7 cellular contexts compared by ENCODE assay signal in genomic region chr12:2876431-2877046, GRCh38. TPM values are rescaled to one million over a fixed set of nuclear protein-coding genes. Genes with fewer than 3 reads are reported as not detected.
DNase-seq lines count a peak whose midpoint lies in the region; ATAC-seq and TF ChIP-seq lines count a peak whose summit lies in the region.

No MANE protein-coding gene starts in this region.

- H3K4me3 ChIP-seq in DND-41 (ENCODE audit: low read depth in 1 of 2, low read length in 2 of 2), result peak overlapping the region; percentile 36 to 87
- peak overlapping the region; percentile 86 for H3K4me3 ChIP-seq in neural cell (ENCODE audit: low read length)

- ATAC-seq in DND-41 (ENCODE audit: insufficient read depth, low read depth) (peak; percentile 69), GM19372 (IDR thresholded peaks at IDR 0.05; ENCODE audit: low read depth, unreplicated experiment) (peak; percentile 5), HG03442 (IDR thresholded peaks at IDR 0.05; ENCODE audit: unreplicated experiment) (peak; percentile 26), T-cell (replicated peaks in 1 of 4) (peak; percentile 46 to 55 (median 52)), esophagus mucosa (peak; percentile 59)

- H3K27ac ChIP-seq in DND-41 (ENCODE audit: low read length) (peak overlapping the region; percentile 89), neural cell (ENCODE audit: low read length) (no peak overlapping the region)

- no peaks in the 10 kb centered on the region for H3F3A ChIP-seq in neural cell (ENCODE audit: insufficient read depth, low read length, poor library complexity, severe bottlenecking)

- H3K79me2 ChIP-seq in DND-41 (ENCODE audit: insufficient read depth, low read length) (peaks cover 100% of the 10 kb centered on the region), neural cell (replicated peaks; ENCODE audit: insufficient read depth, low read length) (peaks cover 29% of the 10 kb centered on the region)

- DNase-seq in DND-41 (peak; percentile 57), T-cell (peak in 5 of 34 experiments; percentile 6 to 22 (median 9)), NCI-H187 treated with DMSO at 0.1 percent for 48 hours (lab: John Stamatoyannopoulos, UW) (no peak)

- H3K27me3 ChIP-seq in DND-41 (ENCODE audit: insufficient read depth, low read length, poor library complexity) (no peaks in the 10 kb centered on the region), neural cell (ENCODE audit: insufficient read depth, low read depth, low read length) (no peaks in the 10 kb centered on the region)

- H4K20me1 ChIP-seq in DND-41 (ENCODE audit: insufficient read depth, low read length) (peaks cover 42% of the 10 kb centered on the region), neural cell (ENCODE audit: insufficient read depth) (no peaks in the 10 kb centered on the region)

- no peak for TF ChIP-seq RAD21 in neural cell (conservative IDR thresholded peaks at IDR 0.05)

- H3K9me3 ChIP-seq in DND-41 (ENCODE audit: insufficient read depth, low read length, severe bottlenecking) (no peaks in the 10 kb centered on the region), neural cell (ENCODE audit: low read length) (no peaks in the 10 kb centered on the region)

- H3K36me3 Mint-ChIP-seq in T-cell, result no peaks in the 10 kb centered on the region

- TF ChIP-seq CTCF in DND-41 (IDR thresholded peaks at IDR 0.05; ENCODE audit: borderline replicate concordance, extremely low read depth, low read length, poor library complexity, severe bottlenecking) (no peak), neural cell (IDR thresholded peaks at IDR 0.05; ENCODE audit: poor library complexity, severe bottlenecking) (no peak)

- H3K27me3 Mint-ChIP-seq in T-cell, result no peaks in the 10 kb centered on the region

- H3K4me1 ChIP-seq in DND-41 (ENCODE audit: insufficient read depth, low read length), result peaks cover 64% of the 10 kb centered on the region

- peaks cover 31 to 36% (median 32%) of the 10 kb centered on the region in 3 donors for H3K4me1 Mint-ChIP-seq in T-cell

- H3K9ac ChIP-seq in DND-41 (ENCODE audit: low read depth, low read length), result peak overlapping the region; percentile 99
- H3K9ac ChIP-seq in neural cell (ENCODE audit: low read length), result no peak overlapping the region

- H3K9me2 ChIP-seq in neural cell (ENCODE audit: insufficient read depth, low read length), result no peaks in the 10 kb centered on the region

- peak overlapping the region; percentile 59 to 73 for H3K27ac Mint-ChIP-seq in T-cell

- CTCF ChIA-PET in T-cell (lab: Charles Lee), result no interaction called here

- POLR2A ChIA-PET in T-cell (lab: Charles Lee), result interaction anchor here in 1 of 2 donors (0.6 to 1.3 kb wide), 2 partner anchors 14 to 80 kb away, joined by 3 to 7 read pairs; partner anchors contain the start of gene TULP3

- H3K4me3 Mint-ChIP-seq in T-cell, result peak overlapping the region; percentile 74 to 92 (median 81)

- no peaks in the 10 kb centered on the region for H3K9me3 Mint-ChIP-seq in T-cell

- H3K4me2 ChIP-seq in DND-41 (ENCODE audit: insufficient read depth, low read length) (peak overlapping the region; percentile 66), neural cell (ENCODE audit: low read length) (no peak overlapping the region)

- H2AFZ ChIP-seq in DND-41 (ENCODE audit: low read depth, low read length) (peak overlapping the region; percentile 80), neural cell (ENCODE audit: low read depth, low read length) (no peak overlapping the region)

- TF ChIP-seq EP300 in neural cell (conservative IDR thresholded peaks at IDR 0.05; ENCODE audit: poor library complexity, severe bottlenecking), result no peak

- H3K36me3 ChIP-seq in DND-41 (ENCODE audit: insufficient read depth, low read length) (peaks cover 64% of the 10 kb centered on the region), neural cell (ENCODE audit: insufficient read depth, low read length) (no peaks in the 10 kb centered on the region)

TF ChIP-seq in neural cell, 6 proteins besides CTCF, POLR2A, EP300 and RAD21:
- TF ChIP-seq, protein P1, sequence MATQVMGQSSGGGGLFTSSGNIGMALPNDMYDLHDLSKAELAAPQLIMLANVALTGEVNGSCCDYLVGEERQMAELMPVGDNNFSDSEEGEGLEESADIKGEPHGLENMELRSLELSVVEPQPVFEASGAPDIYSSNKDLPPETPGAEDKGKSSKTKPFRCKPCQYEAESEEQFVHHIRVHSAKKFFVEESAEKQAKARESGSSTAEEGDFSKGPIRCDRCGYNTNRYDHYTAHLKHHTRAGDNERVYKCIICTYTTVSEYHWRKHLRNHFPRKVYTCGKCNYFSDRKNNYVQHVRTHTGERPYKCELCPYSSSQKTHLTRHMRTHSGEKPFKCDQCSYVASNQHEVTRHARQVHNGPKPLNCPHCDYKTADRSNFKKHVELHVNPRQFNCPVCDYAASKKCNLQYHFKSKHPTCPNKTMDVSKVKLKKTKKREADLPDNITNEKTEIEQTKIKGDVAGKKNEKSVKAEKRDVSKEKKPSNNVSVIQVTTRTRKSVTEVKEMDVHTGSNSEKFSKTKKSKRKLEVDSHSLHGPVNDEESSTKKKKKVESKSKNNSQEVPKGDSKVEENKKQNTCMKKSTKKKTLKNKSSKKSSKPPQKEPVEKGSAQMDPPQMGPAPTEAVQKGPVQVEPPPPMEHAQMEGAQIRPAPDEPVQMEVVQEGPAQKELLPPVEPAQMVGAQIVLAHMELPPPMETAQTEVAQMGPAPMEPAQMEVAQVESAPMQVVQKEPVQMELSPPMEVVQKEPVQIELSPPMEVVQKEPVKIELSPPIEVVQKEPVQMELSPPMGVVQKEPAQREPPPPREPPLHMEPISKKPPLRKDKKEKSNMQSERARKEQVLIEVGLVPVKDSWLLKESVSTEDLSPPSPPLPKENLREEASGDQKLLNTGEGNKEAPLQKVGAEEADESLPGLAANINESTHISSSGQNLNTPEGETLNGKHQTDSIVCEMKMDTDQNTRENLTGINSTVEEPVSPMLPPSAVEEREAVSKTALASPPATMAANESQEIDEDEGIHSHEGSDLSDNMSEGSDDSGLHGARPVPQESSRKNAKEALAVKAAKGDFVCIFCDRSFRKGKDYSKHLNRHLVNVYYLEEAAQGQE (IDR thresholded peaks at IDR 0.05; ENCODE audit: borderline replicate concordance), result no peak
- TF ChIP-seq POLR2AphosphoS5 (IDR thresholded peaks at IDR 0.05) (no peak), MXI1 (conservative IDR thresholded peaks at IDR 0.05; ENCODE audit: poor library complexity, severe bottlenecking) (no peak), TAF1 (IDR thresholded peaks at IDR 0.05; ENCODE audit: low read depth) (no peak), EZH2 (IDR thresholded peaks at IDR 0.05; ENCODE audit: borderline replicate concordance, insufficient read depth, low read length, poor library complexity, severe bottlenecking) (no peak), SMC3 (conservative IDR thresholded peaks at IDR 0.05; ENCODE audit: poor library complexity) (no peak)

RNA-seq across cellular contexts. Expression of gene FOXM1, which starts 0.4 kb away (rescaled TPM):
- total RNA-seq in T-cell (1 to 10 TPM in 3 of 5 donors, under 1 TPM in 2; 0.82 to 1.6 (median 1.1) TPM), esophagus mucosa (31.2 TPM)
- polyA plus RNA-seq in neural cell, result 0.31 and 0.56 TPM in 2 replicates
- 0.24 and 0.58 TPM in 2 replicates for polyA minus RNA-seq in neural cell

RNA-seq across cellular contexts. Expression of gene RHNO1, which starts 0.5 kb away (rescaled TPM):
- total RNA-seq in T-cell (10 to 100 TPM; 19.6 to 28.3 (median 25.7) TPM), esophagus mucosa (21.9 TPM)
- polyA plus RNA-seq in neural cell, result 84.2 and 85.8 TPM in 2 replicates
- polyA minus RNA-seq in neural cell, result 70.1 and 72.9 TPM in 2 replicates

RNA-seq across cellular contexts. Expression of gene TULP3, which starts 14.2 kb away (rescaled TPM):
- 1 to 10 TPM; 5.6 to 8.9 (median 7.7) TPM for total RNA-seq in T-cell
- 15.8 TPM for total RNA-seq in esophagus mucosa
- 6.5 and 9.3 TPM in 2 replicates for polyA plus RNA-seq in neural cell
- 9.8 and 10.2 TPM in 2 replicates for polyA minus RNA-seq in neural cell

RNA-seq across cellular contexts. Expression of gene TEX52, which starts 19.7 kb away (rescaled TPM):
- total RNA-seq in T-cell, result not detected
- not detected for total RNA-seq in esophagus mucosa
- polyA plus RNA-seq in neural cell, result not detected in 2 replicates
- polyA minus RNA-seq in neural cell, result not detected in 2 replicates

RNA-seq across cellular contexts. Expression of gene NRIP2, which starts 41.7 kb away (rescaled TPM):
- total RNA-seq in T-cell (not detected), esophagus mucosa (0.08 TPM)
- polyA plus RNA-seq in neural cell, result not detected in 2 replicates
- not detected in 2 replicates for polyA minus RNA-seq in neural cell

Comparison
In these comparisons a context has a peak if more than half of its experiments do, and no peak if none do; other contexts are left out.
1. ATAC-seq: peak in every context shown above with its lines; median percentile 69 in DND-41; 59 in esophagus mucosa; 52 in T-cell; 26 in HG03442; 5 in GM19372.
2. RNA of gene FOXM1, which starts 0.4 kb away (total RNA-seq): 31.2 TPM in esophagus mucosa (single experiment); 0.82 to 1.6 TPM in T-cell; every median in the first group is over 10 times any median in the second.